Comparison of ENCODE assay signal across 21 cellular contexts in the genomic region with DNA sequence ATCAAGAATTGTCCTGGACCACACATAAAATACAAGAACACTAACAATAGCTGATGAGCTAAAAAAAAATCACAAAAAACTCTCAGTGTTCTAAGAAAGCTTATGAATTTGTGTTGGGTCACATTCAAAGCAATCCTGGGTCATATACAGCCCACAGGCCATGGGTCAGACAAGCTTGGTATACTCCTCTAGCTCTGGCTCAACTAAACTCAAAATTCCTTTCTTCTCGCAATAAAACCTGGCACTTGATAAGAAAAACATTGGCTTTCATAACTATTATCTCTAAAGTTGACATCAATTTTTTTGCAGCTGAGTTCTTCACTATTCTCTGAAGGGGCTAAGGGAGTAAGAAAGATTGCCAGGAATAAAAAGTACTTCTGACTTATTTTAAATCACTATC.
"Had no signal": no experiment of that assay in that cellular context is flagged by ENCODE, and none has a peak within 500 bp of the region (broad histone marks: within the 10 kb centered on the region; RNA-seq: fewer than 3 reads in every experiment).

No MANE protein-coding gene starts in this region.

- ATAC-seq: activated naive CD8-positive, alpha-beta T cell treated with anti-CD3 and anti-CD28 coated beads, Interleukin-2, amount 50 U/mL, for 24 hours; body of pancreas; foreskin keratinocyte; left ventricle myocardium superior; natural killer cell treated with Interleukin-12 subunit alpha and Interleukin-12 subunit beta and Interleukin-15 and Interleukin-18, amount 100 ng/mL, for 72 hours; stimulated activated memory B cell treated with anti-CD40 and anti-IgM and Interleukin-4, amounts not matched to agents 10 μg/mL and 1 μg/mL and 100 μg/mL, for 72 hours had no signal

- H3K79me2 ChIP-seq: parathyroid adenoma had no signal

- H3K36me3 Mint-ChIP-seq: natural killer cell treated with Interleukin-12 subunit alpha and Interleukin-12 subunit beta and Interleukin-15 and Interleukin-18, amount 100 ng/mL, for 72 hours; stimulated activated memory B cell treated with anti-CD40 and anti-IgM and Interleukin-4, amounts not matched to agents 10 μg/mL and 1 μg/mL and 100 μg/mL, for 72 hours had no signal

- DNase-seq: activated CD4-positive, alpha-beta T cell treated with anti-CD3 and anti-CD28 coated beads, Interleukin-2, amount 50 U/mL, for 4 hours; activated gamma-delta T cell; activated naive CD4-positive, alpha-beta T cell treated with anti-CD3 and anti-CD28 coated beads, Interleukin-2, amount 50 U/mL, for 16 hours; activated naive CD8-positive, alpha-beta T cell treated with anti-CD3 and anti-CD28 coated beads, Interleukin-2, amount 50 U/mL, for 24 hours; anterior cingulate cortex; body of pancreas; kidney; left ventricle myocardium superior; nucleus accumbens; right cardiac atrium; stimulated activated CD4-positive, alpha-beta T cell treated with anti-CD3 and anti-CD28 coated beads, Interleukin-2, amount 100 ng/mL, for 24 hours; T-helper 1 cell; testis; trophoblast cell; uterus; WERI-Rb-1 had no signal

- H3K4me3 Mint-ChIP-seq: activated naive CD8-positive, alpha-beta T cell treated with anti-CD3 and anti-CD28 coated beads, Interleukin-2, amount 50 U/mL, for 24 hours; activated T-helper 1 cell treated with anti-CD3 and anti-CD28 coated beads, Interleukin-12 subunit alpha, Interleukin-12 subunit beta, Interleukin-2, Interleukin-4 antibody, amounts not matched to agents 30 ng/mL and 10 ng/mL and 1 ng/mL, durations not matched to agents 14 hours and 24 hours and 36 hours; stimulated activated memory B cell treated with anti-CD40 and anti-IgM and Interleukin-4, amounts not matched to agents 10 μg/mL and 1 μg/mL and 100 μg/mL, for 72 hours had no signal

- H3K27me3 Mint-ChIP-seq: activated naive CD8-positive, alpha-beta T cell treated with anti-CD3 and anti-CD28 coated beads, Interleukin-2, amount 50 U/mL, for 24 hours; natural killer cell treated with Interleukin-12 subunit alpha and Interleukin-12 subunit beta and Interleukin-15 and Interleukin-18, amount 100 ng/mL, for 72 hours; stimulated activated memory B cell treated with anti-CD40 and anti-IgM and Interleukin-4, amounts not matched to agents 10 μg/mL and 1 μg/mL and 100 μg/mL, for 72 hours had no signal

- H3K27me3 ChIP-seq: body of pancreas, testis, uterus had no signal

- H3K27ac ChIP-seq: body of pancreas, foreskin keratinocyte, parathyroid adenoma, testis, uterus, WERI-Rb-1 had no signal

- H3K9me3 Mint-ChIP-seq: activated naive CD8-positive, alpha-beta T cell treated with anti-CD3 and anti-CD28 coated beads, Interleukin-2, amount 50 U/mL, for 24 hours; activated T-helper 1 cell treated with anti-CD3 and anti-CD28 coated beads, Interleukin-12 subunit alpha, Interleukin-12 subunit beta, Interleukin-2, Interleukin-4 antibody, amounts not matched to agents 30 ng/mL and 10 ng/mL and 1 ng/mL, durations not matched to agents 14 hours and 24 hours and 36 hours; natural killer cell treated with Interleukin-12 subunit alpha and Interleukin-12 subunit beta and Interleukin-15 and Interleukin-18, amount 100 ng/mL, for 72 hours; stimulated activated memory B cell treated with anti-CD40 and anti-IgM and Interleukin-4, amounts not matched to agents 10 μg/mL and 1 μg/mL and 100 μg/mL, for 72 hours had no signal

- H3K27ac Mint-ChIP-seq: activated naive CD8-positive, alpha-beta T cell treated with anti-CD3 and anti-CD28 coated beads, Interleukin-2, amount 50 U/mL, for 24 hours; activated T-helper 1 cell treated with anti-CD3 and anti-CD28 coated beads, Interleukin-12 subunit alpha, Interleukin-12 subunit beta, Interleukin-2, Interleukin-4 antibody, amounts not matched to agents 30 ng/mL and 10 ng/mL and 1 ng/mL, durations not matched to agents 14 hours and 24 hours and 36 hours; stimulated activated memory B cell treated with anti-CD40 and anti-IgM and Interleukin-4, amounts not matched to agents 10 μg/mL and 1 μg/mL and 100 μg/mL, for 72 hours had no signal

- H3K4me3 ChIP-seq: body of pancreas, testis, uterus had no signal

- H3K9ac ChIP-seq: parathyroid adenoma had no signal

- H3K4me1 ChIP-seq: foreskin keratinocyte, parathyroid adenoma, uterus had no signal

- H3K36me3 ChIP-seq: uterus, WERI-Rb-1 had no signal

- H3K9me3 ChIP-seq: body of pancreas, testis, uterus had no signal

- H2AFZ ChIP-seq: parathyroid adenoma had no signal
